ENCODE assay signal across 19 cellular contexts in the genomic region with DNA sequence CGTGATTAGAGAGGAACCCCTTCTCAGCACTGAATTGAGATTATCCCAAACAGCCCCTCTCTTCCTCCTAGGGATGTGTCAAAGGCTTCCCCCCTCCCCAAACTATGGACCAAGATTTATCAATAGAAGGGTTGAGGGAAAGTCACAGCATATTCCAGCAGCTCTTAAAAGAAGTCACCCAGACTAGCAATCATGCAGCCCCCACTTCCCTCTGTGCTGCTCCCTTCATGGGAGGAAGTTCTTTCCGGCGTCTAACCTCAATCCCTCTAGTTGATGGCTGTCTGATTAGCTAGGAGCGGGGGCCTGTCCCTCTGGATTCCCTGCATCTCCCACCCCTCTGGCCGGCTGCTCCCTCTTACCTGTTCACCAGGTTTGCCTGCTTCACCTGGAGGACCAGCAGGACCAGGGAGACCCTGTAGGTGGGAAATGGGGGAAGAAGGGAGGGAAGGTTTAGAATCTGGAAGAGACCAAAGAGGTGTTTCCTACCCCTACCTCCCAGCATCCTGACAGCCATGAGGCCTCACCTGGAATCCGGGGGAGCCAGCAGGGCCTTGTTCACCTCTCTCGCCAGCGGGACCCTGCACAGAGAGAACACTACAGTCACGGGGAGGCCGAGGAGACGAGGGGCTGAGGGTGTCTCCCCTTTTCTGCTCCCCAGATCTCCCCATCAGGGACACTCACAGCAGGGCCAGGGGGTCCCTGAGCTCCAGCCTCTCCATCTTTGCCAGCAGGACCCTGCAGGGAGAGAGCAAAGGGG. TPM values are rescaled to one million over a fixed set of nuclear protein-coding genes. Genes with fewer than 3 reads are reported as not detected.
A peak's percentile ranks its signal among the peaks of the same experiment; 100 is the strongest.
DNase-seq lines count a peak whose midpoint lies in the region; TF ChIP-seq lines count a peak whose summit lies in the region.
"Had no signal": no experiment of that assay in that cellular context is flagged by ENCODE, and none has a peak within 500 bp of the region (broad histone marks: within the 10 kb centered on the region; RNA-seq: fewer than 3 reads in every experiment).

No MANE protein-coding gene starts in this region.

- DNase-seq in GM12864 (ENCODE audit: low read depth) (no peak), choroid plexus epithelial cell (ENCODE audit: low read depth) (peak; percentile 25), ovary (no peak), caudate nucleus (lab: John Stamatoyannopoulos, UW) (no peak), NCI-H128 (lab: John Stamatoyannopoulos, UW; ENCODE audit: unreplicated experiment) (no peak), UCSD-AML1 (lab: John Stamatoyannopoulos, UW; ENCODE audit: unreplicated experiment) (no peak), SHP77 treated with DMSO at 0.1 percent for 48 hours (lab: John Stamatoyannopoulos, UW) (no peak)
- DNase-seq: activated effector memory CD4-positive, alpha-beta T cell treated with anti-CD3 and anti-CD28 coated beads, Interleukin-2, amount 50 U/mL, for 16 hours; amniotic stem cell; Caco-2; gastrocnemius medialis; KG1; left ventricle myocardium inferior; NCI-H1092 treated with DMSO at 0.1 percent for 48 hours; NCI-H524; SJCRH30 had no signal

- H3K79me2 ChIP-seq in ACC112 (ENCODE audit: control insufficient read depth, insufficient read depth, low read length, unreplicated experiment): peaks cover 69% of the 10 kb centered on the region
- H3K79me2 ChIP-seq: parathyroid adenoma had no signal

- H3K36me3 ChIP-seq in ACC112 (ENCODE audit: insufficient read depth, low read length): peaks cover 77% of the 10 kb centered on the region
- no peaks in the 10 kb centered on the region for H3K36me3 ChIP-seq in ovary
- H3K36me3 ChIP-seq: gastrocnemius medialis, SJCRH30 had no signal

- H3K27me3 ChIP-seq in ACC112 (ENCODE audit: insufficient read depth, low read length) (no peaks in the 10 kb centered on the region), ovary (no peaks in the 10 kb centered on the region)
- H3K27me3 ChIP-seq: gastrocnemius medialis, SJCRH30 had no signal

- intact Hi-C loops in ovary (cut with DNase I): no loop called here

- H3K27ac ChIP-seq in ACC112 (ENCODE audit: low read depth, low read length) (peak overlapping the region; percentile 92), ovary (peak overlapping the region; percentile 38 to 66), caudate nucleus (ENCODE audit: low read depth, low read length) (no peak overlapping the region)
- H3K27ac ChIP-seq: gastrocnemius medialis, left ventricle myocardium inferior, parathyroid adenoma, SJCRH30 had no signal

- no peak overlapping the region for H2AFZ ChIP-seq in ACC112 (ENCODE audit: low read length, unreplicated experiment)
- H2AFZ ChIP-seq: parathyroid adenoma had no signal

- no peaks in the 10 kb centered on the region for H3K9me3 ChIP-seq in ovary
- H3K9me3 ChIP-seq: Caco-2, gastrocnemius medialis, left ventricle myocardium inferior, SJCRH30 had no signal

- TF ChIP-seq CTCF in GM12864 (IDR thresholded peaks at IDR 0.05; ENCODE audit: low read depth, low read length, missing control alignments) (no peak), choroid plexus epithelial cell (conservative IDR thresholded peaks at IDR 0.05; ENCODE audit: low read depth, low read length) (no peak), ovary (IDR thresholded peaks at IDR 0.05) (no peak)

- no peak for TF ChIP-seq EP300 in ovary (IDR thresholded peaks at IDR 0.05)

- no peak for TF ChIP-seq POLR2A in ovary (IDR thresholded peaks at IDR 0.05)

- 24 to 33% (median 27%) methylated on average over 11 of the region's 11 CpGs for WGBS in ovary, 3 donors

- H3K4me1 ChIP-seq in ACC112 (ENCODE audit: control insufficient read depth, insufficient read depth, low read length, unreplicated experiment) (peaks cover 93% of the 10 kb centered on the region), ovary (ENCODE audit: insufficient read depth) (no peaks in the 10 kb centered on the region)
- H3K4me1 ChIP-seq: Caco-2, gastrocnemius medialis, parathyroid adenoma had no signal

- H3K4me3 ChIP-seq in ACC112 (ENCODE audit: low read depth, low read length): no peak overlapping the region; the same call in 1 of the 2 replicates
- peak overlapping the region; percentile 35; the same call in 1 of the 2 replicates for H3K4me3 ChIP-seq in GM12864 (ENCODE audit: low read depth, low read length)
- H3K4me3 ChIP-seq in choroid plexus epithelial cell (ENCODE audit: low read depth, low read length): no peak overlapping the region
- H3K4me3 ChIP-seq in ovary: no peak overlapping the region
- H3K4me3 ChIP-seq: gastrocnemius medialis, left ventricle myocardium inferior, SJCRH30 had no signal

RNA-seq across cellular contexts. Expression of a gene that starts 9.1 kb away (rescaled TPM):
- 1,000 to 10,000 TPM in 1 of 7 donors, 100 to 1,000 TPM in 5, 10 to 100 TPM in 1; 71.2 to 1,087 (median 550) TPM for total RNA-seq in ovary
- 100 to 1,000 TPM; 260 to 321 TPM for polyA plus RNA-seq in ovary

RNA-seq across cellular contexts. Expression of a gene that starts 26.5 kb away (rescaled TPM):
- 1 to 10 TPM in 5 of 7 donors, under 1 TPM in 2; 0.48 to 3.4 (median 1.2) TPM for total RNA-seq in ovary
- 1 to 10 TPM; 2.2 to 3.4 TPM for polyA plus RNA-seq in ovary
- total RNA-seq: Caco-2, H1 had no signal

RNA-seq across cellular contexts. Expression of a gene that starts 41.8 kb away (rescaled TPM):
- total RNA-seq in ovary: 100 to 1,000 TPM in 1 of 7 donors, 10 to 100 TPM in 6; 14.8 to 109 (median 75.4) TPM
- 10 to 100 TPM; 17.8 to 33.0 TPM for polyA plus RNA-seq in ovary
